4 cellular contexts compared by ENCODE assay signal in genomic region chr5:140239461-140239860, GRCh38.
"Had no signal": no experiment of that assay in that cellular context is flagged by ENCODE, and none has a peak within 500 bp of the region (broad histone marks: within the 10 kb centered on the region; RNA-seq: fewer than 3 reads in every experiment).

No MANE protein-coding gene starts in this region.

- H3K4me3 ChIP-seq: SK-N-MC, smooth muscle cell, tibial nerve had no signal

- H3K4me2 ChIP-seq: smooth muscle cell had no signal

- H3K9me3 ChIP-seq: tibial nerve had no signal

- H3K27me3 ChIP-seq: tibial nerve had no signal

- H3K27ac ChIP-seq: SK-N-MC had no signal

- FAIRE-seq: colon had no signal
